11 cellular contexts compared by ENCODE assay signal in the genomic region with DNA sequence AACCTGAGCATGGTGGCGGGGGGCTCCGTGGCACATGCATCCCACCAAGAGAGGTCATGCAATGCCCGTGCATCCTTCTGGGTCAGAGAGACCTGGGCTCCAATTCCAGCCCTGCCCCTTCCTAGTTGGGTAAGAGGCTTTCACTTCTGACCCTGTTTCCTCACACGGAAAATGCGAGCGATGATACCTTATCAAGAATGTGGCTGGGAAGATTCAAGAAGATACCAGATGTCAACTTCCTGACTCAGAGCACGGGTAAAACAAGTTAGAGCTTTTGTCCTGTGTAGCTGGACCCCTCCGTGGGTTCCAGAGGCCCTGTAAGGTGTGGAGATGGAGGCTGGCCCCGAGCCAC. TPM values are rescaled to one million over a fixed set of nuclear protein-coding genes. Genes with fewer than 3 reads are reported as not detected.
DNase-seq lines count a peak whose midpoint lies in the region; ATAC-seq, FAIRE-seq and TF ChIP-seq lines count a peak whose summit lies in the region.
"Had no signal": no experiment of that assay in that cellular context is flagged by ENCODE, and none has a peak within 500 bp of the region (broad histone marks: within the 10 kb centered on the region; RNA-seq: fewer than 3 reads in every experiment).

No MANE protein-coding gene starts in this region.

- DNase-seq in activated CD4-positive, alpha-beta T cell treated with anti-CD3 and anti-CD28 coated beads for 36 hours: no peak
- DNase-seq in activated CD4-positive, alpha-beta T cell treated with anti-CD3 and anti-CD28 coated beads for 48 hours: no peak
- DNase-seq in activated naive CD8-positive, alpha-beta T cell treated with anti-CD3 and anti-CD28 coated beads, Interleukin-2, amount 50 U/mL, for 24 hours: no peak
- DNase-seq in kidney (no peak), NCI-H345 treated with DMSO at 0.1 percent for 48 hours (lab: John Stamatoyannopoulos, UW; ENCODE audit: unreplicated experiment) (no peak), NCI-H748 (lab: John Stamatoyannopoulos, UW; ENCODE audit: unreplicated experiment) (no peak)
- DNase-seq in stimulated activated CD8-positive, alpha-beta memory T cell treated with anti-CD3 and anti-CD28 coated beads, Interleukin-4, amount 100 ng/mL, for 48 hours: no peak
- DNase-seq: ACHN; activated CD4-positive, alpha-beta T cell treated with anti-CD3 and anti-CD28 coated beads for 4 hours had no signal

- H3K36me3 Mint-ChIP-seq in activated CD4-positive, alpha-beta T cell treated with anti-CD3 and anti-CD28 coated beads for 36 hours (ENCODE audit: low read depth): no peaks in the 10 kb centered on the region
- no peaks in the 10 kb centered on the region for H3K36me3 Mint-ChIP-seq in activated naive CD8-positive, alpha-beta T cell treated with anti-CD3 and anti-CD28 coated beads, Interleukin-2, amount 50 U/mL, for 24 hours (ENCODE audit: low read depth)

- no peak for TF ChIP-seq CTCF in kidney (IDR thresholded peaks at IDR 0.05; ENCODE audit: borderline replicate concordance, extremely low read depth, insufficient read depth)

- no peaks in the 10 kb centered on the region for H3K9me3 Mint-ChIP-seq in activated CD4-positive, alpha-beta T cell treated with anti-CD3 and anti-CD28 coated beads for 36 hours (ENCODE audit: low read depth)
- H3K9me3 Mint-ChIP-seq in activated naive CD8-positive, alpha-beta T cell treated with anti-CD3 and anti-CD28 coated beads, Interleukin-2, amount 50 U/mL, for 24 hours: no peaks in the 10 kb centered on the region

- ATAC-seq in activated CD4-positive, alpha-beta T cell treated with anti-CD3 and anti-CD28 coated beads for 36 hours: peak; percentile 16
- ATAC-seq in activated naive CD8-positive, alpha-beta T cell treated with anti-CD3 and anti-CD28 coated beads, Interleukin-2, amount 50 U/mL, for 24 hours: peak; percentile 38

- H3K9me3 ChIP-seq in kidney (ENCODE audit: control insufficient read depth in 1 of 2, low read length in 2 of 2) (no peaks in the 10 kb centered on the region), subcutaneous abdominal adipose tissue (ENCODE audit: control insufficient read depth in 5 of 5, low read length in 5 of 5) (no peaks in the 10 kb centered on the region)

- CTCF ChIA-PET in activated CD4-positive, alpha-beta T cell treated with anti-CD3 and anti-CD28 coated beads for 36 hours (lab: Charles Lee): interaction anchor here (0.7 to 1.9 kb wide), 5 partner anchors 8 to 29 kb away, joined by 3 to 6 read pairs (median 3); no protein-coding TSS in a partner anchor

- intact Hi-C loops in activated CD4-positive, alpha-beta T cell treated with anti-CD3 and anti-CD28 coated beads for 36 hours (cut with DNase I, micrococcal nuclease): no loop called here
- intact Hi-C loops in kidney (cut with DNase I): no loop called here

- FAIRE-seq in kidney (lab: Jason Lieb, UNC): no peak

- peaks cover 0 to 4% (median under 1%) of the 10 kb centered on the region in 5 donors for H3K27me3 ChIP-seq in subcutaneous abdominal adipose tissue (ENCODE audit: control insufficient read depth in 5 of 5, insufficient read depth in 4 of 5, low read length in 5 of 5)

- peak overlapping the region; percentile 20 for H3K4me3 Mint-ChIP-seq in activated CD4-positive, alpha-beta T cell treated with anti-CD3 and anti-CD28 coated beads for 36 hours
- H3K4me3 Mint-ChIP-seq in activated naive CD8-positive, alpha-beta T cell treated with anti-CD3 and anti-CD28 coated beads, Interleukin-2, amount 50 U/mL, for 24 hours: no peak overlapping the region

- H3K4me1 Mint-ChIP-seq in activated CD4-positive, alpha-beta T cell treated with anti-CD3 and anti-CD28 coated beads for 36 hours: peaks cover 74% of the 10 kb centered on the region
- peaks cover 48% of the 10 kb centered on the region for H3K4me1 Mint-ChIP-seq in activated naive CD8-positive, alpha-beta T cell treated with anti-CD3 and anti-CD28 coated beads, Interleukin-2, amount 50 U/mL, for 24 hours

- no peaks in the 10 kb centered on the region for H3K36me3 ChIP-seq in kidney (ENCODE audit: control insufficient read depth in 1 of 2, insufficient read depth in 2 of 2, low read length in 2 of 2)
- H3K36me3 ChIP-seq in subcutaneous abdominal adipose tissue (ENCODE audit: control insufficient read depth in 5 of 5, insufficient read depth in 5 of 5, low read length in 5 of 5): no peaks in the 10 kb centered on the region

- POLR2A ChIA-PET in activated CD4-positive, alpha-beta T cell treated with anti-CD3 and anti-CD28 coated beads for 36 hours (lab: Charles Lee): interaction anchor here (0.7 kb wide), 1 partner anchor 23 kb away, joined by 3 read pairs; no protein-coding TSS in a partner anchor

- H3K27me3 Mint-ChIP-seq in activated CD4-positive, alpha-beta T cell treated with anti-CD3 and anti-CD28 coated beads for 36 hours: no peaks in the 10 kb centered on the region
- H3K27me3 Mint-ChIP-seq in activated naive CD8-positive, alpha-beta T cell treated with anti-CD3 and anti-CD28 coated beads, Interleukin-2, amount 50 U/mL, for 24 hours: peaks cover 2% of the 10 kb centered on the region

- H3K4me3 ChIP-seq in kidney (ENCODE audit: low read length in 2 of 2) (peak overlapping the region; percentile 29 to 55), subcutaneous abdominal adipose tissue (ENCODE audit: low read depth in 1 of 5, low read length in 5 of 5) (peak overlapping the region; percentile 43 to 66 (median 56))

- H3K9ac ChIP-seq in kidney (ENCODE audit: low read length in 2 of 2) (peak overlapping the region in 1 of 2 donors; percentile 67), subcutaneous abdominal adipose tissue (ENCODE audit: low read length in 5 of 5) (peak overlapping the region; percentile 53 to 74 (median 68))

- peak overlapping the region; percentile 59 for H3K27ac Mint-ChIP-seq in activated CD4-positive, alpha-beta T cell treated with anti-CD3 and anti-CD28 coated beads for 36 hours
- peak overlapping the region; percentile 35 for H3K27ac Mint-ChIP-seq in activated naive CD8-positive, alpha-beta T cell treated with anti-CD3 and anti-CD28 coated beads, Interleukin-2, amount 50 U/mL, for 24 hours

- H3K4me1 ChIP-seq in kidney (ENCODE audit: control insufficient read depth in 1 of 2, insufficient read depth in 1 of 2, low read depth in 1 of 2, low read length in 2 of 2) (peaks cover 0 to 26% of the 10 kb centered on the region in 2 donors), subcutaneous abdominal adipose tissue (ENCODE audit: control insufficient read depth in 5 of 5, insufficient read depth in 5 of 5, low read length in 5 of 5) (peaks cover 12 to 76% (median 64%) of the 10 kb centered on the region in 5 donors)

- H3K27ac ChIP-seq in kidney (ENCODE audit: low read depth in 2 of 2, low read length in 2 of 2) (peak overlapping the region; percentile 76 to 90), subcutaneous abdominal adipose tissue (ENCODE audit: low read depth, low read length) (peak overlapping the region; percentile 98)

RNA-seq across cellular contexts. Expression of gene DGKZ, which starts 8.7 kb away (rescaled TPM):
- 100 to 1,000 TPM in 1 of 2 experiments, 10 to 100 TPM in 1; 87.6 to 101 TPM for total RNA-seq in activated CD4-positive, alpha-beta T cell treated with anti-CD3 and anti-CD28 coated beads for 36 hours
- 50.6 TPM for total RNA-seq in kidney
- polyA plus RNA-seq in kidney (ENCODE audit: insufficient read depth, low read depth, low replicate concordance): 48.5 TPM

RNA-seq across cellular contexts. Expression of gene MDK, which starts 42.9 kb away (rescaled TPM):
- total RNA-seq in activated CD4-positive, alpha-beta T cell treated with anti-CD3 and anti-CD28 coated beads for 36 hours: 1 to 10 TPM; 3.0 to 6.7 TPM
- total RNA-seq in kidney: 38.3 TPM
- 26.3 TPM for polyA plus RNA-seq in kidney (ENCODE audit: insufficient read depth, low read depth, low replicate concordance)

RNA-seq across cellular contexts. Expression of gene CHRM4, which starts 53.0 kb away (rescaled TPM):
- under 1 TPM in 1 of 2 experiments, not detected in 1; 0.19 TPM for total RNA-seq in activated CD4-positive, alpha-beta T cell treated with anti-CD3 and anti-CD28 coated beads for 36 hours
- total RNA-seq in kidney: 0.16 TPM
- polyA plus RNA-seq in kidney (ENCODE audit: insufficient read depth, low read depth, low replicate concordance): not detected
- total RNA-seq: mucosa of gallbladder had no signal
